Comparison of ENCODE assay signal across 24 cellular contexts in the genomic region with DNA sequence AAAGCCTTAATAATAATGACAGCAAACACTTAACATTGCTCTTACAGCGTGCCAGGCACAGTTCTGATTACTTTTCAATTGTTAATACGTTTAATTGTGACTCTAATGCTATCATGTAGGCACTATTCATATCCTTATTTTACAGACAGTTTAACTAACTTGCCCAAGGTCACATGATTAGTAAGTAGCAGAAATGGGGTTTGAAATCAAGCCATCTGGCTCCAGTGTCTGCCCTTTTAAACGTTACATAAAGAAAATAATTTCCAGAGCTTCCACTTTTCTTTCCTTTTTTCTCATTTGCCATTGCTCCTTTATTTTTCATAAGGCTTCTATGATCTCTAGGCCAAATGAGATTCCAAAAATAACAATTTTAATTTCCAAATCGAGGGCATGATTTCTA. TPM values are rescaled to one million over a fixed set of nuclear protein-coding genes. Genes with fewer than 3 reads are reported as not detected.
DNase-seq lines count a peak whose midpoint lies in the region; ATAC-seq, FAIRE-seq and TF ChIP-seq lines count a peak whose summit lies in the region.
"Had no signal": no experiment of that assay in that cellular context is flagged by ENCODE, and none has a peak within 500 bp of the region (broad histone marks: within the 10 kb centered on the region; RNA-seq: fewer than 3 reads in every experiment).

No MANE protein-coding gene starts in this region.

- no peak for TF ChIP-seq EP300 in H1 (IDR thresholded peaks at IDR 0.05; ENCODE audit: borderline replicate concordance in 1 of 2, low read depth in 2 of 2, low read length in 2 of 2)

- no peak overlapping the region for H2BK12ac ChIP-seq in H1 (ENCODE audit: low read depth, low read length)

- no peak overlapping the region for H4K91ac ChIP-seq in H1 (replicated peaks; ENCODE audit: insufficient read length, low read length)

- no peak overlapping the region for H3K56ac ChIP-seq in H1 (replicated peaks; ENCODE audit: insufficient read length, low read depth, low read length)

- POLR2A ChIA-PET in H1 (lab: Charles Lee; ENCODE audit: partially characterized antibody): no interaction called here
- POLR2A ChIA-PET in activated CD4-positive, alpha-beta T cell treated with anti-CD3 and anti-CD28 coated beads for 36 hours (lab: Charles Lee): no interaction called here

- no peaks in the 10 kb centered on the region for H3K27me3 Mint-ChIP-seq in activated CD4-positive, alpha-beta T cell treated with anti-CD3 and anti-CD28 coated beads for 36 hours
- H3K27me3 Mint-ChIP-seq: activated CD8-positive, alpha-beta memory T cell treated with anti-CD3 and anti-CD28 coated beads, Interleukin-2, amount 10 ng/mL, durations not matched to agents 7 days and 5 days; activated naive CD4-positive, alpha-beta T cell treated with anti-CD3 and anti-CD28 coated beads, Interleukin-2, amount 50 U/mL, for 24 hours; naive B cell; stimulated activated naive CD8-positive, alpha-beta T cell treated with anti-CD3 and anti-CD28 coated beads, Interleukin-15, amount 100 ng/mL, for 72 hours had no signal

- no peak for TF ChIP-seq CTCF in H1 (IDR thresholded peaks at IDR 0.05; ENCODE audit: control extremely low read depth in 1 of 3, insufficient read depth in 1 of 3, low read depth in 1 of 3, low read length in 3 of 3)
- no peak for TF ChIP-seq CTCF in osteoblast (IDR thresholded peaks at IDR 0.05; ENCODE audit: extremely low read depth, low read depth, low read length)

- H3K18ac ChIP-seq in H1 (ENCODE audit: extremely low read depth, low read length): no peak overlapping the region

- CTCF ChIA-PET in H1 (lab: Charles Lee; ENCODE audit: partially characterized antibody): no interaction called here
- CTCF ChIA-PET in activated CD4-positive, alpha-beta T cell treated with anti-CD3 and anti-CD28 coated beads for 36 hours (lab: Charles Lee): interaction anchor here (1.2 kb wide), 1 partner anchor 10 kb away, joined by 3 read pairs; no protein-coding TSS in a partner anchor

- H3K23ac ChIP-seq in H1 (ENCODE audit: insufficient read length): no peak overlapping the region

- H3K9ac ChIP-seq in H1 (replicated peaks in 1 of 4; ENCODE audit: extremely low read depth in 1 of 4, low read depth in 3 of 4, low read length in 3 of 4): peak overlapping the region in 1 of 4 experiments; percentile 34; a peak in 1 of 7 replicates
- H3K9ac ChIP-seq: BLaER1 treated with 17β-estradiol and CSF1 and Interleukin-3, amounts not matched to agents 10 nM and 100 nM had no signal

- no peak for FAIRE-seq in H1 (lab: Jason Lieb, UNC)

- TF ChIP-seq RAD21 in H1 (IDR thresholded peaks at IDR 0.05 in 1 of 2, conservative IDR thresholded peaks at IDR 0.05 in 1 of 2; ENCODE audit: low read depth in 2 of 2, low read length in 2 of 2): no peak

- H3K23me2 ChIP-seq in H1 (ENCODE audit: low read depth, low read length): no peaks in the 10 kb centered on the region

- H3K9me3 ChIP-seq in H1 (ENCODE audit: insufficient read depth in 2 of 2, low read depth in 1 of 2, low read length in 1 of 2): no peaks in the 10 kb centered on the region
- H3K9me3 ChIP-seq in osteoblast (ENCODE audit: low read depth, low read length): no peaks in the 10 kb centered on the region

- H2AFZ ChIP-seq in H1 (ENCODE audit: low read length): no peak overlapping the region
- peak overlapping the region; percentile 64 for H2AFZ ChIP-seq in osteoblast (ENCODE audit: low read length)

- no peak overlapping the region for H4K8ac ChIP-seq in H1 (ENCODE audit: extremely low read depth, insufficient read depth, low read length)

- peaks cover 0 to 1% (median 0%) of the 10 kb centered on the region in 4 experiments; a peak in 1 of 7 replicates for H3K27me3 ChIP-seq in H1 (replicated peaks in 1 of 4; ENCODE audit: control insufficient read depth in 3 of 4, extremely low read depth in 1 of 4, insufficient read depth in 3 of 4, low read length in 3 of 4)
- no peaks in the 10 kb centered on the region for H3K27me3 ChIP-seq in osteoblast (ENCODE audit: insufficient read depth, low read length)
- H3K27me3 ChIP-seq: BLaER1 treated with 17β-estradiol and CSF1 and Interleukin-3, amounts not matched to agents 10 nM and 100 nM had no signal

- no peak overlapping the region for H2BK20ac ChIP-seq in H1 (ENCODE audit: low read length)

- H2BK120ac ChIP-seq in H1 (replicated peaks; ENCODE audit: low read depth, low read length): no peak overlapping the region

- H4K20me1 ChIP-seq in H1 (replicated peaks in 1 of 2; ENCODE audit: control insufficient read depth in 1 of 2, insufficient read depth in 2 of 2, low read length in 2 of 2): no peaks in the 10 kb centered on the region
- no peaks in the 10 kb centered on the region for H4K20me1 ChIP-seq in osteoblast (ENCODE audit: insufficient read depth, low read length)
- H4K20me1 ChIP-seq: BLaER1 treated with 17β-estradiol and CSF1 and Interleukin-3, amounts not matched to agents 10 nM and 100 nM had no signal

- intact Hi-C loops in activated CD4-positive, alpha-beta T cell treated with anti-CD3 and anti-CD28 coated beads for 36 hours (cut with DNase I, micrococcal nuclease): no loop called here

- peak overlapping the region; percentile 10 for H4K5ac ChIP-seq in H1 (ENCODE audit: insufficient read length, low read depth, low read length)

- H3K4ac ChIP-seq in H1 (replicated peaks; ENCODE audit: insufficient read length, low read depth, low read length): no peak overlapping the region

- DNase-seq in DMS 273 (lab: John Stamatoyannopoulos, UW; ENCODE audit: unreplicated experiment) (peak; percentile 85), NCI-H446 treated with DMSO at 0.1 percent for 48 hours (lab: John Stamatoyannopoulos, UW) (peak; percentile 80), H1 (ENCODE audit: low read depth in 1 of 2, low spot score in 2 of 2) (no peak), osteoblast (ENCODE audit: insufficient read length, low spot score, missing footprints) (no peak), SKM-1 (lab: John Stamatoyannopoulos, UW; ENCODE audit: unreplicated experiment) (no peak), NCI-H1092 (lab: John Stamatoyannopoulos, UW) (no peak)
- no peak for DNase-seq in activated CD4-positive, alpha-beta T cell treated with anti-CD3 and anti-CD28 coated beads for 36 hours
- no peak for DNase-seq in stimulated activated CD8-positive, alpha-beta memory T cell treated with anti-CD3 and anti-CD28 coated beads, Interleukin-4, amount 100 ng/mL, for 48 hours
- DNase-seq: ACHN; activated CD4-positive, alpha-beta T cell treated with anti-CD3 and anti-CD28 coated beads for 48 hours; activated CD8-positive, alpha-beta memory T cell treated with anti-CD3 and anti-CD28 coated beads, Interleukin-2, amount 10 ng/mL, durations not matched to agents 7 days and 5 days; effector memory CD4-positive, alpha-beta T cell; EL; naive B cell; NCI-H1417 treated with DMSO at 0.1 percent for 48 hours; NCI-H82; OCI-M1; Right ventricle myocardium superior; stimulated activated naive CD8-positive, alpha-beta T cell treated with anti-CD3 and anti-CD28 coated beads, Interleukin-15, amount 100 ng/mL, for 72 hours; T-helper 1 cell had no signal

- no peak overlapping the region for H2BK15ac ChIP-seq in H1 (ENCODE audit: low read length)

- no peaks in the 10 kb centered on the region for H3K36me3 Mint-ChIP-seq in activated CD4-positive, alpha-beta T cell treated with anti-CD3 and anti-CD28 coated beads for 36 hours (ENCODE audit: low read depth)
- H3K36me3 Mint-ChIP-seq: activated CD8-positive, alpha-beta memory T cell treated with anti-CD3 and anti-CD28 coated beads, Interleukin-2, amount 10 ng/mL, durations not matched to agents 7 days and 5 days; activated naive CD4-positive, alpha-beta T cell treated with anti-CD3 and anti-CD28 coated beads, Interleukin-2, amount 50 U/mL, for 24 hours; memory B cell; naive B cell had no signal

- H3K4me3 ChIP-seq in H1 (ENCODE audit: extremely low read depth in 1 of 4, insufficient read depth in 2 of 4, low read depth in 3 of 4, low read length in 4 of 4) (no peak overlapping the region), osteoblast (ENCODE audit: insufficient read depth, low read length) (no peak overlapping the region)
- H3K4me3 ChIP-seq: BLaER1 treated with 17β-estradiol and CSF1 and Interleukin-3, amounts not matched to agents 10 nM and 100 nM had no signal

- 71% methylated on average over 4 of the region's 4 CpGs; no CpG with 5 or more reads in 1 of the 2 experiments for WGBS in H1 (ENCODE audit: extremely low coverage in 1 of 2, insufficient coverage in 1 of 2, insufficient read length in 1 of 2, insufficient replicate concordance in 2 of 2, low coverage in 1 of 2, low lambda C conversion rate in 2 of 2, missing lambda C conversion rate in 1 of 2), 2 experiments

- no peak for ATAC-seq in activated CD4-positive, alpha-beta T cell treated with anti-CD3 and anti-CD28 coated beads for 36 hours
- ATAC-seq: activated CD8-positive, alpha-beta memory T cell treated with anti-CD3 and anti-CD28 coated beads, Interleukin-2, amount 10 ng/mL, durations not matched to agents 7 days and 5 days; stimulated activated naive CD8-positive, alpha-beta T cell treated with anti-CD3 and anti-CD28 coated beads, Interleukin-15, amount 100 ng/mL, for 72 hours had no signal

- no peak overlapping the region for H3K14ac ChIP-seq in H1 (ENCODE audit: insufficient read length)

- no peak overlapping the region for H2BK5ac ChIP-seq in H1 (ENCODE audit: low read depth, low read length)

- no peaks in the 10 kb centered on the region for H3K79me1 ChIP-seq in H1 (ENCODE audit: low read depth, low read length)

- no peaks in the 10 kb centered on the region; a peak in 1 of 8 replicates for H3K36me3 ChIP-seq in H1 (ENCODE audit: control insufficient read depth in 2 of 4, insufficient read depth in 4 of 4, low read length in 3 of 4)
- H3K36me3 ChIP-seq in osteoblast (ENCODE audit: insufficient read depth, low read length): no peaks in the 10 kb centered on the region
- H3K36me3 ChIP-seq: BLaER1 treated with 17β-estradiol and CSF1 and Interleukin-3, amounts not matched to agents 10 nM and 100 nM had no signal

- no peak for TF ChIP-seq POLR2A in H1 (IDR thresholded peaks at IDR 0.05; ENCODE audit: control extremely low read depth in 1 of 2, low read depth in 2 of 2, low read length in 2 of 2)

- H3K4me1 ChIP-seq in H1 (replicated peaks in 1 of 4; ENCODE audit: control insufficient read depth in 3 of 4, insufficient read depth in 4 of 4, low read length in 3 of 4) (peaks cover 0 to 4% (median 0%) of the 10 kb centered on the region in 4 experiments; a peak in 1 of 7 replicates), osteoblast (ENCODE audit: insufficient read depth, low read length) (no peaks in the 10 kb centered on the region)
- H3K4me1 ChIP-seq: BLaER1 treated with 17β-estradiol and CSF1 and Interleukin-3, amounts not matched to agents 10 nM and 100 nM had no signal

- no peaks in the 10 kb centered on the region for H3K79me2 ChIP-seq in H1 (ENCODE audit: control insufficient read depth in 1 of 2, insufficient read depth in 2 of 2, low read length in 2 of 2)
- H3K79me2 ChIP-seq in osteoblast (ENCODE audit: insufficient read depth, low read length): no peaks in the 10 kb centered on the region

- no peak overlapping the region for H3K4me3 Mint-ChIP-seq in activated CD4-positive, alpha-beta T cell treated with anti-CD3 and anti-CD28 coated beads for 36 hours
- H3K4me3 Mint-ChIP-seq: activated CD8-positive, alpha-beta memory T cell treated with anti-CD3 and anti-CD28 coated beads, Interleukin-2, amount 10 ng/mL, durations not matched to agents 7 days and 5 days; activated naive CD4-positive, alpha-beta T cell treated with anti-CD3 and anti-CD28 coated beads, Interleukin-2, amount 50 U/mL, for 24 hours; activated T-helper 1 cell treated with anti-CD3 and anti-CD28 coated beads, Interleukin-12 subunit alpha, Interleukin-12 subunit beta, Interleukin-2, Interleukin-4 antibody, amounts not matched to agents 30 ng/mL and 10 ng/mL and 1 ng/mL, durations not matched to agents 14 hours and 24 hours and 36 hours; memory B cell; stimulated activated naive CD8-positive, alpha-beta T cell treated with anti-CD3 and anti-CD28 coated beads, Interleukin-15, amount 100 ng/mL, for 72 hours had no signal

- H3K4me1 Mint-ChIP-seq in activated CD4-positive, alpha-beta T cell treated with anti-CD3 and anti-CD28 coated beads for 36 hours: no peaks in the 10 kb centered on the region
- H3K4me1 Mint-ChIP-seq: activated CD8-positive, alpha-beta memory T cell treated with anti-CD3 and anti-CD28 coated beads, Interleukin-2, amount 10 ng/mL, durations not matched to agents 7 days and 5 days; activated naive CD4-positive, alpha-beta T cell treated with anti-CD3 and anti-CD28 coated beads, Interleukin-2, amount 50 U/mL, for 24 hours; stimulated activated naive CD8-positive, alpha-beta T cell treated with anti-CD3 and anti-CD28 coated beads, Interleukin-15, amount 100 ng/mL, for 72 hours had no signal

- H3K9me3 Mint-ChIP-seq in activated CD4-positive, alpha-beta T cell treated with anti-CD3 and anti-CD28 coated beads for 36 hours (ENCODE audit: low read depth): peaks cover 1% of the 10 kb centered on the region
- H3K9me3 Mint-ChIP-seq: activated naive CD4-positive, alpha-beta T cell treated with anti-CD3 and anti-CD28 coated beads, Interleukin-2, amount 50 U/mL, for 24 hours; memory B cell had no signal

- H3K4me2 ChIP-seq in H1 (ENCODE audit: insufficient read depth in 1 of 2, low read depth in 2 of 2, low read length in 2 of 2): no peak overlapping the region; a peak in 1 of 4 replicates
- H3K4me2 ChIP-seq in osteoblast (ENCODE audit: insufficient read depth, low read length): peak overlapping the region; percentile 39
- H3K4me2 ChIP-seq: BLaER1 treated with 17β-estradiol and CSF1 and Interleukin-3, amounts not matched to agents 10 nM and 100 nM had no signal

- no peak overlapping the region for H3K27ac Mint-ChIP-seq in activated CD4-positive, alpha-beta T cell treated with anti-CD3 and anti-CD28 coated beads for 36 hours
- H3K27ac Mint-ChIP-seq: activated CD8-positive, alpha-beta memory T cell treated with anti-CD3 and anti-CD28 coated beads, Interleukin-2, amount 10 ng/mL, durations not matched to agents 7 days and 5 days; activated naive CD4-positive, alpha-beta T cell treated with anti-CD3 and anti-CD28 coated beads, Interleukin-2, amount 50 U/mL, for 24 hours; activated T-helper 1 cell treated with anti-CD3 and anti-CD28 coated beads, Interleukin-12 subunit alpha, Interleukin-12 subunit beta, Interleukin-2, Interleukin-4 antibody, amounts not matched to agents 30 ng/mL and 10 ng/mL and 1 ng/mL, durations not matched to agents 14 hours and 24 hours and 36 hours; memory B cell; stimulated activated naive CD8-positive, alpha-beta T cell treated with anti-CD3 and anti-CD28 coated beads, Interleukin-15, amount 100 ng/mL, for 72 hours had no signal

- H2AK5ac ChIP-seq in H1 (ENCODE audit: low read depth, low read length): no peak overlapping the region

- H3K27ac ChIP-seq in H1 (ENCODE audit: low read depth, low read length): no peak overlapping the region
- no peak overlapping the region for H3K27ac ChIP-seq in osteoblast (ENCODE audit: low read depth, low read length)
- H3K27ac ChIP-seq: BLaER1 treated with 17β-estradiol and CSF1 and Interleukin-3, amounts not matched to agents 10 nM and 100 nM had no signal

RNA-seq across cellular contexts. Expression of a gene that starts 50.6 kb away (rescaled TPM):
- total RNA-seq in H1 (2021; fragmentation: NEBNext Ultra II Directional; extraction: Animal tissue kit (Norgen Biotek cat#: 25700)): 4.4 and 5.8 TPM in 2 replicates
- polyA plus RNA-seq in H1 (2011; rRNA removed): 1.0 and 1.7 TPM in 2 replicates
- 1.8 TPM for polyA plus RNA-seq in H1 (2011; cell fraction: cytosol; rRNA removed)
- 3.6 TPM for polyA plus RNA-seq in H1 (2011; cell fraction: nucleus; rRNA removed)
- 1.9 to 3.1 TPM (median 2.3 TPM) in 4 replicates for polyA plus RNA-seq in H1 (2012, experiment 1 of 2)
- polyA plus RNA-seq in H1 (2012, experiment 2 of 2): 0.63 TPM
- polyA plus RNA-seq in H1 (2013, experiment 1 of 2): 1.5 TPM
- 1.1 TPM for polyA plus RNA-seq in H1 (2013, experiment 2 of 2)
- 18.4 and 19.7 TPM in 2 replicates for polyA minus RNA-seq in H1 (2011; rRNA and poly(A)+ RNA removed)
- 5.7 TPM for polyA minus RNA-seq in H1 (2011; cell fraction: cytosol; rRNA and poly(A)+ RNA removed)
- 40.8 TPM for polyA minus RNA-seq in H1 (2011; cell fraction: nucleus; rRNA and poly(A)+ RNA removed)
- 10.3 and 11.9 TPM in 2 replicates for total RNA-seq in osteoblast
- 1 to 10 TPM; 6.3 to 8.3 TPM for total RNA-seq in activated CD4-positive, alpha-beta T cell treated with anti-CD3 and anti-CD28 coated beads for 36 hours

Comparison
In these comparisons a context has a peak if more than half of its experiments do, and no peak if none do; other contexts are left out.
1. DNase-seq: peak in DMS 273 (single experiment) and NCI-H446 treated with DMSO at 0.1 percent for 48 hours (single experiment); none in H1 (0 of 2), osteoblast (single experiment), SKM-1 (single experiment), activated CD4-positive, alpha-beta T cell treated with anti-CD3 and anti-CD28 coated beads for 36 hours (single experiment), NCI-H1092 (single experiment) and stimulated activated CD8-positive, alpha-beta memory T cell treated with anti-CD3 and anti-CD28 coated beads, Interleukin-4, amount 100 ng/mL, for 48 hours (single experiment).